ENCODE assay signal across 2 cellular contexts in the genomic region with DNA sequence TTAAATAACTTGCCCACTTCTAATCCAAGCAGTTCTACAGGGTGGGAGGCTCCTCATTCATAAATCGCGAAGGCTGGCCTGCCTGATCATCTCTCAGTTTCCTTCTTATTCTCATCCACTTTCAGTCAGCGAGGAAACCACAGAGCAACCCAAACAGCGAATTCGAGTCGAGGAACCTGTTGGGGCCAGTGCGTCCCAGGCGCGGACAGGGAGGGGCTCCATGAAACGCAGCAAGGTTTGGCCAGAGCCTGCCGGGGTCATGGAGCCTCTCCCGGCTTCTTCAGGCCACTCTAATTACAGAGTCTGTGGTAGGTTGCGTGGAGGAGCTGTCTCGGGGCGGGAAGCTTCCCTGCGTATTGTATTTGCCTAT.
TF ChIP-seq lines count a peak whose summit lies in the region.

No MANE protein-coding gene starts in this region.

TF ChIP-seq in SK-N-SH, 30 proteins besides CTCF, POLR2A, EP300 and RAD21 (continued from another document):
- TF ChIP-seq, protein P1, sequence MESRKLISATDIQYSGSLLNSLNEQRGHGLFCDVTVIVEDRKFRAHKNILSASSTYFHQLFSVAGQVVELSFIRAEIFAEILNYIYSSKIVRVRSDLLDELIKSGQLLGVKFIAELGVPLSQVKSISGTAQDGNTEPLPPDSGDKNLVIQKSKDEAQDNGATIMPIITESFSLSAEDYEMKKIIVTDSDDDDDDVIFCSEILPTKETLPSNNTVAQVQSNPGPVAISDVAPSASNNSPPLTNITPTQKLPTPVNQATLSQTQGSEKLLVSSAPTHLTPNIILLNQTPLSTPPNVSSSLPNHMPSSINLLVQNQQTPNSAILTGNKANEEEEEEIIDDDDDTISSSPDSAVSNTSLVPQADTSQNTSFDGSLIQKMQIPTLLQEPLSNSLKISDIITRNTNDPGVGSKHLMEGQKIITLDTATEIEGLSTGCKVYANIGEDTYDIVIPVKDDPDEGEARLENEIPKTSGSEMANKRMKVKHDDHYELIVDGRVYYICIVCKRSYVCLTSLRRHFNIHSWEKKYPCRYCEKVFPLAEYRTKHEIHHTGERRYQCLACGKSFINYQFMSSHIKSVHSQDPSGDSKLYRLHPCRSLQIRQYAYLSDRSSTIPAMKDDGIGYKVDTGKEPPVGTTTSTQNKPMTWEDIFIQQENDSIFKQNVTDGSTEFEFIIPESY (IDR thresholded peaks at IDR 0.05; ENCODE audit: borderline replicate concordance, low read depth): no peak
- TF ChIP-seq, protein P2, sequence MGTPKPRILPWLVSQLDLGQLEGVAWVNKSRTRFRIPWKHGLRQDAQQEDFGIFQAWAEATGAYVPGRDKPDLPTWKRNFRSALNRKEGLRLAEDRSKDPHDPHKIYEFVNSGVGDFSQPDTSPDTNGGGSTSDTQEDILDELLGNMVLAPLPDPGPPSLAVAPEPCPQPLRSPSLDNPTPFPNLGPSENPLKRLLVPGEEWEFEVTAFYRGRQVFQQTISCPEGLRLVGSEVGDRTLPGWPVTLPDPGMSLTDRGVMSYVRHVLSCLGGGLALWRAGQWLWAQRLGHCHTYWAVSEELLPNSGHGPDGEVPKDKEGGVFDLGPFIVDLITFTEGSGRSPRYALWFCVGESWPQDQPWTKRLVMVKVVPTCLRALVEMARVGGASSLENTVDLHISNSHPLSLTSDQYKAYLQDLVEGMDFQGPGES (IDR thresholded peaks at IDR 0.05; ENCODE audit: low read depth, low read length): no peak
- TF ChIP-seq FOSL2 (IDR thresholded peaks at IDR 0.05; ENCODE audit: borderline replicate concordance, low read depth) (no peak), GABPA (IDR thresholded peaks at IDR 0.05; ENCODE audit: low read depth) (no peak), GATA2 (CRISPR knock-in tag; IDR thresholded peaks at IDR 0.05) (no peak), FOXM1 (IDR thresholded peaks at IDR 0.05; ENCODE audit: low read depth) (no peak), RXRA (IDR thresholded peaks at IDR 0.05; ENCODE audit: borderline replicate concordance, low read depth) (no peak), MXI1 (IDR thresholded peaks at IDR 0.05; ENCODE audit: low read depth, low read length) (no peak), CHD2 (IDR thresholded peaks at IDR 0.05; ENCODE audit: low read length, partially characterized antibody) (no peak), NFIC (IDR thresholded peaks at IDR 0.05; ENCODE audit: borderline replicate concordance) (no peak; the same call in 1 of the 2 replicates), TCF12 (IDR thresholded peaks at IDR 0.05) (no peak), NRF1 (IDR thresholded peaks at IDR 0.05; ENCODE audit: low read depth, low read length) (no peak), SMC3 (IDR thresholded peaks at IDR 0.05; ENCODE audit: low read depth, low read length) (no peak), TAF1 (IDR thresholded peaks at IDR 0.05; ENCODE audit: borderline replicate concordance, low read depth, low read length) (no peak), TEAD4 (IDR thresholded peaks at IDR 0.05; ENCODE audit: borderline replicate concordance, insufficient read depth) (no peak)
- TF ChIP-seq, protein P3, sequence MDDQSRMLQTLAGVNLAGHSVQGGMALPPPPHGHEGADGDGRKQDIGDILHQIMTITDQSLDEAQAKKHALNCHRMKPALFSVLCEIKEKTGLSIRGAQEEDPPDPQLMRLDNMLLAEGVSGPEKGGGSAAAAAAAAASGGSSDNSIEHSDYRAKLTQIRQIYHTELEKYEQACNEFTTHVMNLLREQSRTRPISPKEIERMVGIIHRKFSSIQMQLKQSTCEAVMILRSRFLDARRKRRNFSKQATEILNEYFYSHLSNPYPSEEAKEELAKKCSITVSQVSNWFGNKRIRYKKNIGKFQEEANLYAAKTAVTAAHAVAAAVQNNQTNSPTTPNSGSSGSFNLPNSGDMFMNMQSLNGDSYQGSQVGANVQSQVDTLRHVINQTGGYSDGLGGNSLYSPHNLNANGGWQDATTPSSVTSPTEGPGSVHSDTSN (IDR thresholded peaks at IDR 0.05): no peak

TF ChIP-seq in endothelial cell of umbilical vein, 7 proteins besides CTCF, POLR2A, EP300 and RAD21 (continued from another document):
- TF ChIP-seq, protein P4, sequence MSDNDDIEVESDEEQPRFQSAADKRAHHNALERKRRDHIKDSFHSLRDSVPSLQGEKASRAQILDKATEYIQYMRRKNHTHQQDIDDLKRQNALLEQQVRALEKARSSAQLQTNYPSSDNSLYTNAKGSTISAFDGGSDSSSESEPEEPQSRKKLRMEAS (IDR thresholded peaks at IDR 0.05; ENCODE audit: insufficient read depth, insufficient read length): no peak
- TF ChIP-seq GATA2 (IDR thresholded peaks at IDR 0.05; ENCODE audit: insufficient read depth, insufficient read length, low read depth, low read length) (no peak), JUN (IDR thresholded peaks at IDR 0.05; ENCODE audit: borderline replicate concordance, insufficient read depth, insufficient read length, low read depth) (no peak), MYC (IDR thresholded peaks at IDR 0.05; ENCODE audit: low read depth, low read length) (no peak), POLR2AphosphoS5 (IDR thresholded peaks at IDR 0.05; ENCODE audit: insufficient read depth, low read depth, low read length) (no peak), EZH2 (IDR thresholded peaks at IDR 0.05; ENCODE audit: borderline replicate concordance, low read depth, low read length, severe bottlenecking) (no peak)
